ENCODE assay signal across 30 cellular contexts in genomic region chr20:37373020-37373592, GRCh38.
"Had no signal": no experiment of that assay in that cellular context is flagged by ENCODE, and none has a peak within 500 bp of the region (broad histone marks: within the 10 kb centered on the region; RNA-seq: fewer than 3 reads in every experiment).

No MANE protein-coding gene starts in this region.

- DNase-seq: activated B cell treated with CpG ODN at 0.5 μM for 24 hours; activated CD4-positive, alpha-beta memory T cell treated with anti-CD3 and anti-CD28 coated beads for 36 hours; activated CD4-positive, alpha-beta T cell treated with anti-CD3 and anti-CD28 coated beads for 4 hours; activated CD4-positive, alpha-beta T cell treated with anti-CD3 and anti-CD28 coated beads, Interleukin-2, amount 50 U/mL, for 1 hour; activated CD4-positive, CD25-positive, alpha-beta regulatory T cell treated with anti-CD3 and anti-CD28 coated beads, Interleukin-2, amount 50 U/mL, for 72 hours; activated CD8-positive, alpha-beta memory T cell treated with anti-CD3 and anti-CD28 coated beads, Interleukin-2, amount 50 U/mL, for 4 hours; activated gamma-delta T cell treated with Interleukin-2 at 50 U/mL for 16 hours; activated naive CD4-positive, alpha-beta T cell treated with anti-CD3 and anti-CD28 coated beads for 36 hours; activated T-cell treated with anti-CD3 and anti-CD28 coated beads for 4 hours; activated T-cell treated with anti-CD3 and anti-CD28 coated beads, Interleukin-2, amount 50 U/mL, for 4 hours; anterior cingulate cortex; brain microvascular endothelial cell; central memory CD4-positive, alpha-beta T cell; MM.1S; MV-4-11; NCI-H1092; NCI-H1436 treated with DMSO at 0.1 percent for 48 hours; NCI-H1694 treated with DMSO at 0.1 percent for 48 hours; NCI-H2029; NCI-H345; NCI-H524 treated with DMSO at 0.1 percent for 48 hours; SHP77; SJCRH30 had no signal

- H3K9me3 ChIP-seq: SJCRH30 had no signal

- H3K36me3 Mint-ChIP-seq: activated CD4-positive, alpha-beta memory T cell treated with anti-CD3 and anti-CD28 coated beads for 36 hours; activated naive CD4-positive, alpha-beta T cell treated with anti-CD3 and anti-CD28 coated beads, Interleukin-2, amount 50 U/mL, for 72 hours had no signal

- H3K36me3 ChIP-seq: brain microvascular endothelial cell had no signal

- H3K4me1 ChIP-seq: SJCRH30 had no signal

- H3K9me3 Mint-ChIP-seq: activated B cell treated with CpG ODN at 0.5 μM for 24 hours; activated CD4-positive, alpha-beta memory T cell treated with anti-CD3 and anti-CD28 coated beads for 36 hours; activated naive CD4-positive, alpha-beta T cell treated with anti-CD3 and anti-CD28 coated beads for 36 hours; activated naive CD4-positive, alpha-beta T cell treated with anti-CD3 and anti-CD28 coated beads, Interleukin-2, amount 50 U/mL, for 72 hours; activated T-cell treated with anti-CD3 and anti-CD28 coated beads, Interleukin-2, amount 50 U/mL, for 4 hours; activated T-helper 1 cell treated with anti-CD3 and anti-CD28 coated beads, Interleukin-12 subunit alpha, Interleukin-12 subunit beta, Interleukin-2, Interleukin-4 antibody, amounts not matched to agents 30 ng/mL and 10 ng/mL and 1 ng/mL, durations not matched to agents 14 hours and 24 hours and 36 hours; T-helper 1 cell treated with Interleukin-12 subunit alpha and Interleukin-12 subunit beta and Interleukin-4 antibody, amounts not matched to agents 30 μg/mL and 1 μg/mL, for 36 hours; T-helper 2 cell treated with Interferon-gamma antibody and Interleukin-4, amounts not matched to agents 5 μg/mL and 100 μg/mL, for 36 hours had no signal

- H3K27ac ChIP-seq: brain microvascular endothelial cell, SJCRH30, SK-N-MC, VCaP had no signal

- H3K4me3 Mint-ChIP-seq: activated B cell treated with CpG ODN at 0.5 μM for 24 hours; activated CD4-positive, alpha-beta memory T cell treated with anti-CD3 and anti-CD28 coated beads for 36 hours; activated naive CD4-positive, alpha-beta T cell treated with anti-CD3 and anti-CD28 coated beads for 36 hours; activated T-cell treated with anti-CD3 and anti-CD28 coated beads, Interleukin-2, amount 50 U/mL, for 4 hours; activated T-helper 1 cell treated with anti-CD3 and anti-CD28 coated beads, Interleukin-12 subunit alpha, Interleukin-12 subunit beta, Interleukin-2, Interleukin-4 antibody, amounts not matched to agents 30 ng/mL and 10 ng/mL and 1 ng/mL, durations not matched to agents 14 hours and 24 hours and 36 hours; T-helper 1 cell treated with Interleukin-12 subunit alpha and Interleukin-12 subunit beta and Interleukin-4 antibody, amounts not matched to agents 30 μg/mL and 1 μg/mL, for 36 hours; T-helper 2 cell treated with Interferon-gamma antibody and Interleukin-4, amounts not matched to agents 5 μg/mL and 100 μg/mL, for 36 hours had no signal

- H3K4me3 ChIP-seq: SJCRH30, SK-N-MC had no signal

- H3K27ac Mint-ChIP-seq: activated B cell treated with CpG ODN at 0.5 μM for 24 hours; activated CD4-positive, alpha-beta memory T cell treated with anti-CD3 and anti-CD28 coated beads for 36 hours; activated naive CD4-positive, alpha-beta T cell treated with anti-CD3 and anti-CD28 coated beads for 36 hours; activated naive CD4-positive, alpha-beta T cell treated with anti-CD3 and anti-CD28 coated beads, Interleukin-2, amount 50 U/mL, for 72 hours; activated T-helper 1 cell treated with anti-CD3 and anti-CD28 coated beads, Interleukin-12 subunit alpha, Interleukin-12 subunit beta, Interleukin-2, Interleukin-4 antibody, amounts not matched to agents 30 ng/mL and 10 ng/mL and 1 ng/mL, durations not matched to agents 14 hours and 24 hours and 36 hours; T-helper 1 cell treated with Interleukin-12 subunit alpha and Interleukin-12 subunit beta and Interleukin-4 antibody, amounts not matched to agents 30 μg/mL and 1 μg/mL, for 36 hours; T-helper 2 cell treated with Interferon-gamma antibody and Interleukin-4, amounts not matched to agents 5 μg/mL and 100 μg/mL, for 36 hours had no signal

- ATAC-seq: activated naive CD4-positive, alpha-beta T cell treated with anti-CD3 and anti-CD28 coated beads, Interleukin-2, amount 50 U/mL, for 72 hours; activated T-cell treated with anti-CD3 and anti-CD28 coated beads, Interleukin-2, amount 50 U/mL, for 4 hours; Panc1 had no signal

- H3K27me3 Mint-ChIP-seq: activated B cell treated with CpG ODN at 0.5 μM for 24 hours; activated CD4-positive, alpha-beta memory T cell treated with anti-CD3 and anti-CD28 coated beads for 36 hours had no signal

- H3K27me3 ChIP-seq: brain microvascular endothelial cell, SJCRH30 had no signal
